9 cellular contexts compared by ENCODE assay signal in the genomic region with DNA sequence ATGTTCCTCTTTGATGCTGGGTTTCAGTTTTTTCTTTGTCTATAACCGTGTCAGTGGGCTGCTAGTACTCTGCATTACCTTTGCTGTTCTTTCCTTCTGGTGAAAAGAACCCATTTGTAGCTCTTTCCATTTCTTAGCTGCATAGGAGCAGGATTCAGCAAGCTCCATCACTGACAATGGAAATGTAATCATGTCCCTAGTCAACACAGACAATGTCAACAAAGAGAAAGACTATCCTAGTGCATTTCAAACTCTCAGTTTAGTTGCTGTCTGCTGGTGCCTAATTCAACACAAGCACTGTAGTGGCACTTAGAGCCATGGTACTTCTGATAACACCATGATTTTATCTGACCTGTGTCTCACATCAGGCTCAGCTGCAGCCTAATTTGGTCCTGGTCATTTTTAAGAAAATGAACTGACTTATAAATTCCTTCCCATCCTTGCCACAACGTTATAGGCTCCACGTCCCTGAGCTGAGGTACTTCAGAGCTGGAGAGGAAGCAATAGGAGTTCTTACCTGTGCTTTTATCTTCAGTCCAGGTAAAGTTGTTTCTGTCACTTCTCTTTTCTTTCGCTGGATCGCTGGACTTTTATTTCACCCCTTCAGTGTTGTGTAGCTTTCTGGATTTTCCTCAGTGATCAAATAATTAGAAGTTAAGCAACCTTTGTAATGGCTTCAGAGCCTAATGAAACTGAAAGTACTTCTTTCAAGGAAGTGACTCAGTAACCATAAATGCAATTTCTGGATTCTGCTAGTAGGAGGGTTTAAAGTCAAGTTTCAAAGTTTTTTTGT. TPM values are rescaled to one million over a fixed set of nuclear protein-coding genes. Genes with fewer than 3 reads are reported as not detected.
DNase-seq lines count a peak whose midpoint lies in the region; ATAC-seq and FAIRE-seq lines count a peak whose summit lies in the region.
"Had no signal": no experiment of that assay in that cellular context is flagged by ENCODE, and none has a peak within 500 bp of the region (broad histone marks: within the 10 kb centered on the region; RNA-seq: fewer than 3 reads in every experiment).

Gene GBP3, minus strand, starts transcription at position 700 of the 793 bp plus-strand sequence. CDS start 2,145 bp downstream, outside the sequence.

- H3K4me3 ChIP-seq in CD8-positive, alpha-beta memory T cell (ENCODE audit: low read length), result peak within 1 kb of the TSS; percentile 82

- POLR2A ChIA-PET in CD8-positive, alpha-beta memory T cell (lab: Charles Lee), result interaction anchor here (0.6 to 1.3 kb wide), 6 partner anchors 12 to 587 kb away, joined by 3 to 5 read pairs (median 4); partner anchors contain the start of gene GBP1

- H3K4me3 Mint-ChIP-seq in CD8-positive, alpha-beta memory T cell, result peak within 1 kb of the TSS; percentile 92 to 96 (median 93)

- H3K27ac Mint-ChIP-seq in CD8-positive, alpha-beta memory T cell, result peak within 1 kb of the TSS; percentile 86 to 99 (median 94)

- peaks cover 21 to 50% (median 29%) of the 10 kb centered on the region in 3 donors for H3K36me3 Mint-ChIP-seq in CD8-positive, alpha-beta memory T cell

- H3K4me1 Mint-ChIP-seq in CD8-positive, alpha-beta memory T cell, result peaks cover 49 to 56% (median 55%) of the 10 kb centered on the region in 3 donors

- CTCF ChIA-PET in CD8-positive, alpha-beta memory T cell (lab: Charles Lee), result interaction anchor here (1.0 to 2.3 kb wide), 10 partner anchors 12 to 336 kb away, joined by 3 to 12 read pairs (median 4); partner anchors contain the start of gene GBP5

- H3K9me3 ChIP-seq in CD8-positive, alpha-beta memory T cell (ENCODE audit: low read length), result no peaks in the 10 kb centered on the region

- H3K9me3 Mint-ChIP-seq in CD8-positive, alpha-beta memory T cell, result peaks cover 0 to 14% (median 9%) of the 10 kb centered on the region in 5 donors

- no peaks in the 10 kb centered on the region for H3K27me3 ChIP-seq in CD8-positive, alpha-beta memory T cell (ENCODE audit: insufficient read depth, low read length, poor library complexity, severe bottlenecking)

- H3K27ac ChIP-seq in CD8-positive, alpha-beta memory T cell (ENCODE audit: low read depth, low read length), result peak within 1 kb of the TSS; percentile 63

- H3K4me1 ChIP-seq in CD8-positive, alpha-beta memory T cell (ENCODE audit: insufficient read depth, low read length), result peaks cover 35% of the 10 kb centered on the region

- H3K36me3 ChIP-seq in CD8-positive, alpha-beta memory T cell (ENCODE audit: insufficient read depth, low read length), result peaks cover 12% of the 10 kb centered on the region

- peak in 2 of 5 donors; percentile 34 to 44 for DNase-seq in CD8-positive, alpha-beta memory T cell
- DNase-seq in RPMI8226, result peak; percentile 34
- DNase-seq in dermis blood vessel endothelial cell, result peak; percentile 69
- DNase-seq in mesenteric fat pad (ENCODE audit: low spot score), result no peak
- DNase-seq in urothelium cell line (ENCODE audit: low spot score), result peak; percentile 25
- DNase-seq in stimulated activated CD4-positive, alpha-beta T cell treated with anti-CD3 and anti-CD28 coated beads, Interleukin-12 subunit alpha, Interleukin-12 subunit beta, amount 100 ng/mL, for 4 hours, result no peak

- H3K27me3 Mint-ChIP-seq in CD8-positive, alpha-beta memory T cell, result peaks cover 0 to 7% of the 10 kb centered on the region in 2 donors

- ATAC-seq in GM19395 (IDR thresholded peaks at IDR 0.05; ENCODE audit: unreplicated experiment), result peak; percentile 86
- peak; percentile 85 for ATAC-seq in HG03520 (IDR thresholded peaks at IDR 0.05; ENCODE audit: unreplicated experiment)

- FAIRE-seq in urothelium cell line (lab: Jason Lieb, UNC), result no peak
- FAIRE-seq: TTC549 had no signal

RNA-seq across cellular contexts. Expression of gene GBP3, which starts in this region (rescaled TPM):
- total RNA-seq in CD8-positive, alpha-beta memory T cell, result 10 to 100 TPM in 1 of 2 experiments, 1 to 10 TPM in 1; 8.4 to 12.1 TPM
- polyA plus RNA-seq in CD8-positive, alpha-beta memory T cell, result 16.8 TPM
- total RNA-seq in dermis blood vessel endothelial cell (33.4 and 33.6 TPM in 2 replicates), mesenteric fat pad (10.3 TPM)

Comparison
In these comparisons a context has a peak if more than half of its experiments do, and no peak if none do; other contexts are left out.
1. DNase-seq: peak in RPMI8226 (single experiment), dermis blood vessel endothelial cell (single experiment) and urothelium cell line (single experiment); none in mesenteric fat pad (single experiment) and stimulated activated CD4-positive, alpha-beta T cell treated with anti-CD3 and anti-CD28 coated beads, Interleukin-12 subunit alpha, Interleukin-12 subunit beta, amount 100 ng/mL, for 4 hours (single experiment).